16 cellular contexts compared by ENCODE assay signal in the genomic region with DNA sequence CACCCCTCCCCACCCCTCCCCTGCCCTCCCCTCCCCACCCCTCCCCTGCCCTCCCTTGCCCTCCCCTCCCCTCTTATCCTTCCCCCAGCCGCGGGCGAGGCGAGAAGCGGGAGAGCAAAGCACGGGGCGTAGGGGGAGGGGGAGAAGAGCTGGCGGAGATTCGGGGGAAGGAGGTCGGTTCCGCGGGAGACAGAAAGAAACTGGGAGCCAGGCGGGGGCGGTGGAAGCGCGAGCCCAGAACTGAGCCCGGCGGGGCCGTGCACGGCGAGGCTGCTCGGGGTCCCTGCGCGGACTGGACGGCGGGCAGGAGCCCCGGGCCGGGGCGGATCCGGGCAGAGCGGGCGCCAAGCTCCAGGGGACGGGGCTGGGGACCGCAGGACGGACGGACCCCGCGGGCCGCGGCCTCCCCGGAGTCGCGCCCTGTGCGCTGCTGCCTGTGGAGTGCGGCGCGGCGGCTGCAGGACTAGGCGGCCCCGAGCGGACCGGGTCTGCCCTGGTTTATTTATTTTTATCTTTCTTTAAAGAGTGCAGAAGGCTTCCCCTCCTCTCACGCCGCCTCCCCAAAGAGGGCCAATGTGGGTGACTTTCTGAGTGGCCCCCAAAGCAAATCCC. TPM values are rescaled to one million over a fixed set of nuclear protein-coding genes. Genes with fewer than 3 reads are reported as not detected.
"Had no signal": no experiment of that assay in that cellular context is flagged by ENCODE, and none has a peak within 500 bp of the region (broad histone marks: within the 10 kb centered on the region; RNA-seq: fewer than 3 reads in every experiment).

No MANE protein-coding gene starts in this region.

RNA-seq across cellular contexts. Expression of a gene that starts 29.8 kb away (rescaled TPM):
- total RNA-seq: activated CD8-positive, alpha-beta memory T cell treated with anti-CD3 and anti-CD28 coated beads, Interleukin-2, amount 10 ng/mL, durations not matched to agents 7 days and 5 days; activated CD8-positive, alpha-beta T cell treated with anti-CD3 and anti-CD28 coated beads for 36 hours; activated naive CD4-positive, alpha-beta T cell treated with anti-CD3 and anti-CD28 coated beads, Interleukin-2, amount 50 U/mL, for 72 hours; breast epithelium; dermis blood vessel endothelial cell; esophagus squamous epithelium; frontal cortex; kidney epithelial cell; mammary epithelial cell; neural crest cell; psoas muscle; smooth muscle cell; T-helper 17 cell; temporal lobe; tibial nerve; uterus had no signal
- polyA plus RNA-seq: mammary epithelial cell, psoas muscle, smooth muscle cell had no signal

RNA-seq across cellular contexts. Expression of a gene that starts 46.2 kb away (rescaled TPM):
- total RNA-seq: activated CD8-positive, alpha-beta memory T cell treated with anti-CD3 and anti-CD28 coated beads, Interleukin-2, amount 10 ng/mL, durations not matched to agents 7 days and 5 days; activated CD8-positive, alpha-beta T cell treated with anti-CD3 and anti-CD28 coated beads for 36 hours; activated naive CD4-positive, alpha-beta T cell treated with anti-CD3 and anti-CD28 coated beads, Interleukin-2, amount 50 U/mL, for 72 hours; breast epithelium; dermis blood vessel endothelial cell; esophagus squamous epithelium; frontal cortex; kidney epithelial cell; mammary epithelial cell; neural crest cell; psoas muscle; smooth muscle cell; T-helper 17 cell; temporal lobe; tibial nerve; uterus had no signal
- polyA plus RNA-seq: mammary epithelial cell, psoas muscle, smooth muscle cell had no signal
